Comparison of ENCODE assay signal across 16 cellular contexts in the genomic region with DNA sequence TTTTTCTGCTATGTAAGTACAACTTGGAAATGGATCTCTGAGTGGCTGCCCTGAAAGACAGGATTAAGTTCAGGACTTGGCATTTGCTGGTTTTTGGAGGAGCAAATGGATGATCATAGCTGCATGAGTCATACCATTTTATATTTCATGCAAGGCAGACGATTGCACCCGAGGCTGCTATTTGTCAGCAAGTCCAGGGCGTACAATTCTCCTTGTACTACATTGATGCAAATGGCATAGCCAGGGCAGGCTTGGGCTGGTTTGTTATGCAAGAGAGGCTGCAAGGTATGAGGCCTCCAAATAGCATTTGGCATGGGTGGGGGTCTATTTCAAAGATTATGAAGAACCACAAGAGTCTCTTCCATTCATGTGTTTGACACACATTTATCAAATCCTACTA.
DNase-seq lines count a peak whose midpoint lies in the region; ATAC-seq, FAIRE-seq and TF ChIP-seq lines count a peak whose summit lies in the region.
"Had no signal": no experiment of that assay in that cellular context is flagged by ENCODE, and none has a peak within 500 bp of the region (broad histone marks: within the 10 kb centered on the region; RNA-seq: fewer than 3 reads in every experiment).

No MANE protein-coding gene starts in this region.

- intact Hi-C loops in K562 (cut with micrococcal nuclease) = no loop called here

- TF ChIP-seq EP300 in K562 (IDR thresholded peaks at IDR 0.05; ENCODE audit: low read length) = no peak
- TF ChIP-seq EP300 in tibial nerve (IDR thresholded peaks at IDR 0.05) = no peak

- CTCF ChIA-PET in K562 (lab: Yijun Ruan, JAX; ENCODE audit: low intra/inter-chr PET ratio) = no interaction called here

- no peaks in the 10 kb centered on the region for H3K9me3 ChIP-seq in K562 (replicated peaks; ENCODE audit: control insufficient read depth, insufficient read depth, low read depth, low read length)
- no peaks in the 10 kb centered on the region for H3K9me3 ChIP-seq in tibial nerve
- H3K9me3 ChIP-seq: BE2C had no signal

- TF ChIP-seq POLR2A in K562 (conservative IDR thresholded peaks at IDR 0.05) = no peak
- no peak for TF ChIP-seq POLR2A in tibial nerve (IDR thresholded peaks at IDR 0.05)

- DNase-seq in DMS79 treated with DMSO at 0.1 percent for 48 hours (lab: John Stamatoyannopoulos, UW) (peak; percentile 53), K562 (ENCODE audit: extremely low read depth in 1 of 4, low spot score in 3 of 4) (no peak), superior temporal gyrus (ENCODE audit: extremely low spot score) (peak; percentile 25), epidermal melanocyte (ENCODE audit: insufficient read length, low spot score) (no peak), tibial nerve (ENCODE audit: low spot score in 2 of 2) (no peak)
- DNase-seq: BE2C; CD4-positive, alpha-beta memory T cell; DND-41; GDM1; HCEC 1CT; HFFc6 had no signal

- no peaks in the 10 kb centered on the region for H3K79me2 ChIP-seq in K562 (ENCODE audit: control insufficient read depth, insufficient read depth, low read length)

- WGBS in K562 (ENCODE audit: insufficient coverage, low coverage, missing lambda C conversion rate) = 84% methylated on average over 3 of the region's 3 CpGs
- WGBS in tibial nerve, 2 donors = 84 to 98% methylated on average over 3 of the region's 3 CpGs

- TF ChIP-seq RAD21 in K562 (CRISPR knock-in tag; conservative IDR thresholded peaks at IDR 0.05 in 1 of 2, IDR thresholded peaks at IDR 0.05 in 1 of 2) = no peak

- H3K27ac ChIP-seq in K562 (ENCODE audit: extremely low read depth, low read depth, low read length) (no peak overlapping the region), tibial nerve (no peak overlapping the region)
- H3K27ac ChIP-seq: C4-2B had no signal

- H3K4me2 ChIP-seq in K562 (ENCODE audit: insufficient read depth, low read length) = no peak overlapping the region

- H3K36me3 ChIP-seq in K562 (ENCODE audit: control insufficient read depth, insufficient read depth, low read length) = peaks cover 95% of the 10 kb centered on the region
- no peaks in the 10 kb centered on the region for H3K36me3 ChIP-seq in tibial nerve
- H3K36me3 ChIP-seq: BE2C had no signal

- BruUV-seq in K562 (replicated peaks; lab: Mats Ljungman, UMichigan) = no TSS peak

- H3K4me3 ChIP-seq in K562 (no peak overlapping the region), tibial nerve (no peak overlapping the region)

- H3K4me1 ChIP-seq in K562 (replicated peaks in 1 of 2; ENCODE audit: control insufficient read depth in 2 of 2, insufficient read depth in 2 of 2, low read length in 2 of 2) = no peaks in the 10 kb centered on the region; a peak in 1 of 5 replicates
- no peaks in the 10 kb centered on the region for H3K4me1 ChIP-seq in tibial nerve
- H3K4me1 ChIP-seq: BE2C had no signal

- no peaks in the 10 kb centered on the region for H3K27me3 ChIP-seq in K562 (ENCODE audit: control insufficient read depth in 2 of 2, insufficient read depth in 2 of 2, low read length in 2 of 2)
- no peaks in the 10 kb centered on the region for H3K27me3 ChIP-seq in tibial nerve
- H3K27me3 ChIP-seq: BE2C had no signal

- H4K20me1 ChIP-seq in K562 (replicated peaks; ENCODE audit: control insufficient read depth, insufficient read depth, low read length) = no peaks in the 10 kb centered on the region

- no peak overlapping the region for H2AFZ ChIP-seq in K562 (ENCODE audit: low read depth, low read length)

- in situ Hi-C loops in K562 (cut with MboI) = no loop called here

- no peak overlapping the region for H3K9ac ChIP-seq in K562 (ENCODE audit: insufficient read depth in 1 of 2, low read depth in 2 of 2, low read length in 2 of 2)

- no peak for ATAC-seq in K562
- ATAC-seq in esophagus mucosa = peak; percentile 35
- ATAC-seq in HG02588 (IDR thresholded peaks at IDR 0.05; ENCODE audit: unreplicated experiment) = no peak

- H3K9me1 ChIP-seq in K562 (ENCODE audit: control insufficient read depth, insufficient read depth, low read length) = no peaks in the 10 kb centered on the region

- POLR2A ChIA-PET in K562 (lab: Yijun Ruan, JAX) = no interaction called here

- no peak for TF ChIP-seq CTCF in K562 (IDR thresholded peaks at IDR 0.05 in 2 of 3, conservative IDR thresholded peaks at IDR 0.05 in 1 of 3; ENCODE audit: insufficient read depth in 2 of 3, low read depth in 1 of 3, low read length in 3 of 3)
- no peak for TF ChIP-seq CTCF in tibial nerve (IDR thresholded peaks at IDR 0.05)

- FAIRE-seq in K562 (lab: Jason Lieb, UNC) = no peak
- FAIRE-seq: A204.1, GM12892 had no signal

TF ChIP-seq in K562, 482 proteins besides CTCF, POLR2A, EP300 and RAD21:
- TF ChIP-seq TCF7L2 (IDR thresholded peaks at IDR 0.05; ENCODE audit: low read depth, low read length) (no peak), FOSL1 (tag; conservative IDR thresholded peaks at IDR 0.05) (0 out of 2 replicates have a peak, but pooled peaks have one; percentile 14)

Comparison
In these comparisons a context has a peak if more than half of its experiments do, and no peak if none do; other contexts are left out.
1. DNase-seq: peak in DMS79 treated with DMSO at 0.1 percent for 48 hours (single experiment) and superior temporal gyrus (single experiment); none in K562 (0 of 4), epidermal melanocyte (single experiment) and tibial nerve (0 of 2).